Comparison of ENCODE assay signal across 8 cellular contexts in genomic region chr15:44711089-44711355, GRCh38. TPM values are rescaled to one million over a fixed set of nuclear protein-coding genes. Genes with fewer than 3 reads are reported as not detected.
A peak's percentile ranks its signal among the peaks of the same experiment; 100 is the strongest.
DNase-seq lines count a peak whose midpoint lies in the region; ATAC-seq and TF ChIP-seq lines count a peak whose summit lies in the region.

PATL2 (minus strand) TSS chr15:44711323; CDS start chr15:44676490, 34,833 bp downstream.

- H3K79me2 ChIP-seq in MM.1S (ENCODE audit: low read length) = peaks cover 50% of the 10 kb centered on the region

- H3K4me2 ChIP-seq in MM.1S (ENCODE audit: low read depth, low read length) = peak within 1 kb of the TSS; percentile 83

- H4K20me1 ChIP-seq in MM.1S (ENCODE audit: insufficient read depth, low read length) = peaks cover 35% of the 10 kb centered on the region

- ATAC-seq in HG02588 (IDR thresholded peaks at IDR 0.05; ENCODE audit: unreplicated experiment) = no peak
- no peak for ATAC-seq in GM18520 (IDR thresholded peaks at IDR 0.05; ENCODE audit: unreplicated experiment)
- ATAC-seq in omental fat pad (ENCODE audit: low FRiP score) = no peak

- H3K9ac ChIP-seq in MM.1S (ENCODE audit: low read length) (peak within 1 kb of the TSS; percentile 97), duodenal mucosa (ENCODE audit: low read depth in 1 of 2, low read length in 2 of 2) (peak within 1 kb of the TSS; percentile 98 to 100)

- DNase-seq in BJ (ENCODE audit: low read depth) (no peak), MM.1S (no peak), nephron progenitor cell (no peak), omental fat pad (ENCODE audit: low spot score) (no peak), NCI-H446 (lab: John Stamatoyannopoulos, UW) (no peak)

- H3K36me3 Mint-ChIP-seq in nephron progenitor cell (ENCODE audit: low read depth) = peaks cover 11% of the 10 kb centered on the region

- H3K27me3 ChIP-seq in BJ (ENCODE audit: control insufficient read depth, insufficient read depth, low read length) (no peaks in the 10 kb centered on the region), MM.1S (replicated peaks; ENCODE audit: insufficient read depth, low read length) (no peaks in the 10 kb centered on the region), duodenal mucosa (ENCODE audit: control insufficient read depth in 1 of 2, insufficient read depth in 2 of 2, low read length in 2 of 2) (no peaks in the 10 kb centered on the region)

- H3F3A ChIP-seq in MM.1S (ENCODE audit: insufficient read depth, low read length) = peaks cover 44% of the 10 kb centered on the region

- CTCF ChIA-PET in BJ (lab: Yijun Ruan, JAX) = interaction anchor here (0.7 to 3.9 kb wide), 11 partner anchors 12 to 48 kb away, joined by 3 to 17 read pairs (median 5); partner anchors contain the start of genes SPG11 and TRIM69

- H3K9me3 Mint-ChIP-seq in nephron progenitor cell = no peaks in the 10 kb centered on the region

- H3K4me3 Mint-ChIP-seq in nephron progenitor cell = peak within 1 kb of the TSS; percentile 98

- H3K9me2 ChIP-seq in MM.1S (replicated peaks; ENCODE audit: insufficient read depth, low read length) = no peaks in the 10 kb centered on the region

- H3K27ac ChIP-seq in MM.1S (ENCODE audit: low read length) = peak within 1 kb of the TSS; percentile 97
- H3K27ac ChIP-seq in duodenal mucosa (ENCODE audit: low read depth, low read length) = peak within 1 kb of the TSS; percentile 100

- peaks cover 21% of the 10 kb centered on the region for H3K27me3 Mint-ChIP-seq in nephron progenitor cell (ENCODE audit: low read depth, poor library complexity)

- peak within 1 kb of the TSS; percentile 98 for H3K4me3 ChIP-seq in BJ (ENCODE audit: low read depth, low read length)
- peak within 1 kb of the TSS; percentile 97 for H3K4me3 ChIP-seq in MM.1S (ENCODE audit: low read length)
- H3K4me3 ChIP-seq in duodenal mucosa (ENCODE audit: low read depth in 1 of 2, low read length in 2 of 2) = peak within 1 kb of the TSS; percentile 87 to 88

- H2AFZ ChIP-seq in MM.1S (ENCODE audit: low read length) = peak within 1 kb of the TSS; percentile 48

- H3K9me3 ChIP-seq in MM.1S (replicated peaks; ENCODE audit: insufficient read depth, low read length) (no peaks in the 10 kb centered on the region), duodenal mucosa (ENCODE audit: control insufficient read depth in 1 of 2, low read length in 2 of 2) (no peaks in the 10 kb centered on the region)

- peaks cover 27% of the 10 kb centered on the region for H3K4me1 Mint-ChIP-seq in nephron progenitor cell

- POLR2A ChIA-PET in BJ (lab: Charles Lee) = interaction anchor here (1.5 to 2.2 kb wide), 2 partner anchors 16 to 18 kb away, joined by 6 to 7 read pairs; no protein-coding TSS in a partner anchor

- H3K36me3 ChIP-seq in BJ (ENCODE audit: control insufficient read depth, insufficient read depth, low read length) = peaks cover 3% of the 10 kb centered on the region
- peaks cover 10% of the 10 kb centered on the region; the same call in 1 of the 2 replicates for H3K36me3 ChIP-seq in MM.1S (replicated peaks; ENCODE audit: insufficient read depth, low read length)
- peaks cover 12 to 17% of the 10 kb centered on the region in 2 donors for H3K36me3 ChIP-seq in duodenal mucosa (ENCODE audit: control insufficient read depth in 1 of 2, insufficient read depth in 2 of 2, low read length in 2 of 2)

- H3K4me1 ChIP-seq in MM.1S (ENCODE audit: low read length) = peaks cover 33% of the 10 kb centered on the region
- peaks cover 31 to 44% of the 10 kb centered on the region in 2 donors for H3K4me1 ChIP-seq in duodenal mucosa (ENCODE audit: control insufficient read depth in 1 of 2, insufficient read depth in 2 of 2, low read length in 2 of 2)

- peak within 1 kb of the TSS; percentile 99 for H3K27ac Mint-ChIP-seq in nephron progenitor cell

- TF ChIP-seq CTCF in BJ (IDR thresholded peaks at IDR 0.05; ENCODE audit: insufficient read depth, low read depth, low read length) (no peak), MM.1S (IDR thresholded peaks at IDR 0.05; ENCODE audit: low read length) (no peak), nephron progenitor cell (IDR thresholded peaks at IDR 0.05) (no peak), omental fat pad (IDR thresholded peaks at IDR 0.05) (no peak)

RNA-seq across cellular contexts. Expression of gene PATL2, which starts in this region (rescaled TPM):
- polyA plus RNA-seq in BJ (2011; rRNA removed) = 0.09 and 0.12 TPM in 2 replicates
- 0.36 TPM in 1 of 2 replicates, not detected in the other for polyA minus RNA-seq in BJ (2011; rRNA and poly(A)+ RNA removed)
- total RNA-seq in omental fat pad = 1 to 10 TPM; 1.0 to 5.4 (median 2.1) TPM
